In genomic region chr4:70722199-70722791, GRCh38 we compare ENCODE assay signal across 8 cellular contexts. TPM values are rescaled to one million over a fixed set of nuclear protein-coding genes. Genes with fewer than 3 reads are reported as not detected.
DNase-seq lines count a peak whose midpoint lies in the region; ATAC-seq lines count a peak whose summit lies in the region.

No MANE protein-coding gene starts in this region.

- H3K4me2 ChIP-seq in skeletal muscle satellite cell (ENCODE audit: low read length), result peak overlapping the region; percentile 90

- H3K9ac ChIP-seq in skeletal muscle satellite cell (ENCODE audit: low read depth, low read length), result peak overlapping the region; percentile 81

- H3K4me3 ChIP-seq in skeletal muscle satellite cell (ENCODE audit: low read length), result peak overlapping the region; percentile 76

- H3K9me3 ChIP-seq in KOPT-K1 (ENCODE audit: insufficient read depth, low read length, poor library complexity, severe bottlenecking) (no peaks in the 10 kb centered on the region), skeletal muscle satellite cell (replicated peaks; ENCODE audit: low read length) (no peaks in the 10 kb centered on the region)

- ATAC-seq in Right ventricle myocardium superior (ENCODE audit: poor library complexity), result peak; percentile 66

- peaks cover 10% of the 10 kb centered on the region for H3K4me1 ChIP-seq in skeletal muscle satellite cell (ENCODE audit: control insufficient read depth, insufficient read depth, low read length)

- H3K27me3 ChIP-seq in skeletal muscle satellite cell (ENCODE audit: control insufficient read depth, insufficient read depth, low read length), result no peaks in the 10 kb centered on the region

- intact Hi-C loops in Right ventricle myocardium superior (cut with DNase I), result no loop called here

- peak; percentile 66 for DNase-seq in AG08395 (ENCODE audit: low spot score)
- peak; percentile 9 for DNase-seq in activated T-helper 9 cell treated with anti-CD3 and anti-CD28 coated beads, Interleukin-2, amount 50 U/mL, for 16 hours (ENCODE audit: low read depth)
- DNase-seq in Right ventricle myocardium superior, result no peak
- no peak for DNase-seq in NCI-H446 treated with DMSO at 0.1 percent for 48 hours (lab: John Stamatoyannopoulos, UW)
- DNase-seq in activated CD4-positive, CD25-positive, alpha-beta regulatory T cell treated with anti-CD3 and anti-CD28 coated beads, Interleukin-2, amount 50 U/mL, for 72 hours, result no peak
- no peak for DNase-seq in midbrain (lab: John Stamatoyannopoulos, UW)

- peak overlapping the region; percentile 56 for H3K27ac ChIP-seq in KOPT-K1 (ENCODE audit: low read depth, low read length, poor library complexity, severe bottlenecking)

- no peaks in the 10 kb centered on the region for H3K36me3 ChIP-seq in KOPT-K1 (ENCODE audit: insufficient read depth, low read length)
- H3K36me3 ChIP-seq in skeletal muscle satellite cell (ENCODE audit: insufficient read depth, low read length), result no peaks in the 10 kb centered on the region

RNA-seq across cellular contexts. Expression of gene RUFY3, which starts 0.5 kb away (rescaled TPM):
- total RNA-seq in Right ventricle myocardium superior, result 19.4 TPM
- 27.1 and 49.2 TPM in 2 replicates for total RNA-seq in skeletal muscle satellite cell (2012; rRNA removed)

RNA-seq across cellular contexts. Expression of gene UTP3, which starts 34.0 kb away (rescaled TPM):
- 15.0 TPM for total RNA-seq in Right ventricle myocardium superior
- 17.3 and 19.0 TPM in 2 replicates for total RNA-seq in skeletal muscle satellite cell (2012; rRNA removed)

RNA-seq across cellular contexts. Expression of gene JCHAIN, which starts 56.0 kb away (rescaled TPM):
- 4.4 TPM for total RNA-seq in Right ventricle myocardium superior
- total RNA-seq in skeletal muscle satellite cell (2012; rRNA removed), result 0.22 TPM in 1 of 2 replicates, not detected in the other

Comparison
In these comparisons a context has a peak if more than half of its experiments do, and no peak if none do; other contexts are left out.
1. DNase-seq: peak in AG08395 (single experiment) and activated T-helper 9 cell treated with anti-CD3 and anti-CD28 coated beads, Interleukin-2, amount 50 U/mL, for 16 hours (single experiment); none in Right ventricle myocardium superior (single experiment), NCI-H446 treated with DMSO at 0.1 percent for 48 hours (single experiment), activated CD4-positive, CD25-positive, alpha-beta regulatory T cell treated with anti-CD3 and anti-CD28 coated beads, Interleukin-2, amount 50 U/mL, for 72 hours (single experiment) and midbrain (single experiment).